In the genomic region with DNA sequence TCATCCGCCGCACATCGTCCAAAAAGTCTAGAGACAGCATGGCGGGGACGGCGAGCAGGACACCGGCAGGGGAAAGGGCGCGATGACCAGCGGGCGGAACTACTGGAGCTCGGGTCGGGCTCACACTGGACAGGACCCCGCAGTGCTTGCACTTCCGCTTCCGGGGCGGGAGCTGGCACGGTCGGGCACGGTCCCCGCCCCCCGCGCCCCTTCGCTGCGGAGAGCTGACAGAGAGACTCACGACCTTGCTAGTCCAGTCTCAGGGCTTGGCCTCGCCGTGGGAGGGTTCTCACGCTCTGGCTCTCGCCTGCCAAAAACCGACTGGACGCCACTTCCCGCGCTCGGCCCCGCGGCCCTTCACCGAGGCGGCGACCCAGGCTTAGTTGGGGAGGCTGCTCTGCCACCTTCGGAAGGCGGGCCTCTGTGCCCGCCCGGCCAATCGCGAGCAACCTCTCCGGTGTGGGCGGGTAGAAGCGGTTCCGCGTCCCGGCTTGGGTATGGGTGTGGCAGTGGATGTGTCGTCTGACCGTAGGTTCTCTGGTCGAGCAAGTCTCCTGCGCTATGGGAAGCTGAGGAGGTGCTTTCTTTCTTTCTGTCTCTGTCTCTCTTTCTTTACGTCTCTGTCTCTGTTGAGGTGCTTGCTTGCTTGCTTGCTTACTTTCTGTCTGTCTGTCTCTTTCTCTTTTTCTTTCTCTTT, we compare ENCODE assay signal across 8 cellular contexts. TPM values are rescaled to one million over a fixed set of nuclear protein-coding genes. Genes with fewer than 3 reads are reported as not detected.
DNase-seq lines count a peak whose midpoint lies in the region; ATAC-seq, FAIRE-seq and TF ChIP-seq lines count a peak whose summit lies in the region.

A gene (minus strand): TSS at position 104 of the 697 bp plus-strand sequence. CDS start 64 bp downstream, at position 40.

- H3K27ac ChIP-seq in adrenal gland: peak within 1 kb of the TSS; percentile 87 to 97 (median 90)
- peak within 1 kb of the TSS; percentile 89 to 98 (median 96) for H3K27ac ChIP-seq in heart right ventricle
- peak within 1 kb of the TSS; percentile 92 to 94 (median 92) for H3K27ac ChIP-seq in upper lobe of left lung

- peak; percentile 86 for ATAC-seq in HG02840 (IDR thresholded peaks at IDR 0.05; ENCODE audit: low FRiP score, unreplicated experiment)
- ATAC-seq in T-cell (replicated peaks in 1 of 4): peak; percentile 96 to 97 (median 96)
- peak; percentile 98 to 99 (median 98) for ATAC-seq in heart right ventricle
- peak; percentile 99 for ATAC-seq in upper lobe of left lung (ENCODE audit: low FRiP score in 2 of 2)

- TF ChIP-seq CTCF in adrenal gland (IDR thresholded peaks at IDR 0.05) (peak in 1 of 6 experiments; percentile 4), heart right ventricle (IDR thresholded peaks at IDR 0.05) (peak in 2 of 9 donors; percentile 6 to 8), upper lobe of left lung (IDR thresholded peaks at IDR 0.05) (peak in 4 of 6 experiments; percentile 9 to 48 (median 26))

- peaks cover 8 to 31% of the 10 kb centered on the region in 2 donors for H3K4me1 ChIP-seq in adrenal gland (replicated peaks in 1 of 2)
- peaks cover 5 to 52% (median 27%) of the 10 kb centered on the region in 9 donors for H3K4me1 ChIP-seq in heart right ventricle
- peaks cover 20 to 37% (median 26%) of the 10 kb centered on the region in 4 donors for H3K4me1 ChIP-seq in upper lobe of left lung

- 0 to 1% (median 0%) methylated on average over 14 to 57 of the region's 57 CpGs for WGBS in adrenal gland, 4 donors
- 0% methylated on average over 57 of the region's 57 CpGs for WGBS in heart right ventricle, 2 donors
- WGBS in upper lobe of left lung, 2 donors: 0 to 1% methylated on average over 18 to 41 of the region's 57 CpGs

- peak; percentile 99 for FAIRE-seq in GM12891 (lab: Jason Lieb, UNC)

- POLR2A ChIA-PET in T-cell (lab: Charles Lee): interaction anchor here (0.5 to 1.5 kb wide), 6 partner anchors 9 to 86 kb away, joined by 3 to 7 read pairs (median 5); no protein-coding TSS in a partner anchor

- CTCF ChIA-PET in T-cell (lab: Charles Lee): interaction anchor here in 1 of 2 donors (0.5 to 2.5 kb wide), 7 partner anchors 9 to 321 kb away, joined by 3 to 13 read pairs (median 3); no protein-coding TSS in a partner anchor

- H3K4me1 Mint-ChIP-seq in T-cell: peaks cover 47 to 63% (median 49%) of the 10 kb centered on the region in 3 donors

- intact Hi-C loops in adrenal gland (cut with DNase I): loop anchor here (10.0 kb wide), 2 partner anchors 61 to 219 kb away; a partner anchor contains a TSS
- intact Hi-C loops in heart right ventricle (cut with DNase I): loop anchor here in 8 of 10 donors (2.0 to 10.0 kb wide), 7 partner anchors 31 to 209 kb away; a partner anchor contains a TSS
- intact Hi-C loops in posterior cingulate gyrus (cut with DNase I): loop anchor here (5.0 kb wide), 1 partner anchor 59 kb away; a partner anchor contains a TSS

- peak in 1 of 4 donors; percentile 19 for TF ChIP-seq EP300 in upper lobe of left lung (IDR thresholded peaks at IDR 0.05)

- DNase-seq in GM12891 (ENCODE audit: insufficient read length, low spot score): peak; percentile 79
- peak; percentile 56 for DNase-seq in NCI-H1436 treated with DMSO at 0.1 percent for 48 hours (lab: John Stamatoyannopoulos, UW)
- peak; percentile 80 to 93 (median 88) for DNase-seq in T-cell
- peak; percentile 94 to 97 (median 96) for DNase-seq in adrenal gland
- DNase-seq in heart right ventricle: peak; percentile 94 to 95
- DNase-seq in posterior cingulate gyrus: peak; percentile 94 to 99 (median 96)
- peak; percentile 98 to 99 for DNase-seq in upper lobe of left lung

- peaks cover 6% of the 10 kb centered on the region for H3K36me3 Mint-ChIP-seq in T-cell

- H3K36me3 ChIP-seq in adrenal gland (replicated peaks in 1 of 2): no peaks in the 10 kb centered on the region
- peaks cover 0 to 15% (median 0%) of the 10 kb centered on the region in 9 donors for H3K36me3 ChIP-seq in heart right ventricle
- H3K36me3 ChIP-seq in upper lobe of left lung: peaks cover 0 to 2% (median under 1%) of the 10 kb centered on the region in 4 donors

- peak within 1 kb of the TSS; percentile 88 to 97 (median 89) for H3K4me3 Mint-ChIP-seq in T-cell

- H3K27me3 Mint-ChIP-seq in T-cell: no peaks in the 10 kb centered on the region

- peak; percentile 94 for TF ChIP-seq POLR2A in GM12891 (IDR thresholded peaks at IDR 0.05; ENCODE audit: low read depth, low read length)
- peak; percentile 72 to 93 for TF ChIP-seq POLR2A in adrenal gland (IDR thresholded peaks at IDR 0.05)
- peak in 3 of 4 donors; percentile 84 to 95 (median 91) for TF ChIP-seq POLR2A in upper lobe of left lung (IDR thresholded peaks at IDR 0.05)

- H3K27ac Mint-ChIP-seq in T-cell: peak within 1 kb of the TSS; percentile 97 to 98

- H3K9me3 ChIP-seq in adrenal gland (replicated peaks in 1 of 3) (no peaks in the 10 kb centered on the region), heart right ventricle (no peaks in the 10 kb centered on the region), upper lobe of left lung (no peaks in the 10 kb centered on the region)

- H3K9me3 Mint-ChIP-seq in T-cell: no peaks in the 10 kb centered on the region

- H3K27me3 ChIP-seq in adrenal gland (no peaks in the 10 kb centered on the region), heart right ventricle (no peaks in the 10 kb centered on the region), upper lobe of left lung (no peaks in the 10 kb centered on the region)

- H3K4me3 ChIP-seq in adrenal gland (peak within 1 kb of the TSS; percentile 49 to 82 (median 58)), heart right ventricle (peak within 1 kb of the TSS; percentile 68 to 97 (median 88)), upper lobe of left lung (peak within 1 kb of the TSS; percentile 78 to 99 (median 88))

TF ChIP-seq in GM12891, 5 proteins besides CTCF, POLR2A, EP300 and RAD21:
- 0 out of 2 replicates have a peak, but pooled peaks have one; percentile 15 for TF ChIP-seq POU2F2 (IDR thresholded peaks at IDR 0.05; ENCODE audit: low read depth, low read length)
- TF ChIP-seq SPI1 (IDR thresholded peaks at IDR 0.05; ENCODE audit: low read depth, low read length): peak; percentile 71
- TF ChIP-seq PAX5 (IDR thresholded peaks at IDR 0.05; ENCODE audit: insufficient read depth, low read length, severe bottlenecking): no peak
- TF ChIP-seq POLR2AphosphoS5 (IDR thresholded peaks at IDR 0.05; ENCODE audit: low read depth, low read length): peak; percentile 89
- TF ChIP-seq TAF1 (IDR thresholded peaks at IDR 0.05; ENCODE audit: low read depth, low read length): peak; percentile 80

RNA-seq across cellular contexts. Expression of the gene that starts here (rescaled TPM):
- polyA plus RNA-seq in GM12891 (2012; ENCODE audit: low read depth, missing spikeins): 123 TPM
- 10 to 100 TPM; 52.3 to 68.9 (median 66.5) TPM for total RNA-seq in T-cell
- total RNA-seq in adrenal gland: 100 to 1,000 TPM; 130 to 194 (median 165) TPM
- polyA plus RNA-seq in adrenal gland: 100 to 1,000 TPM; 156 to 240 (median 169) TPM
- total RNA-seq in heart right ventricle: 10 to 100 TPM; 65.9 to 93.8 (median 75.0) TPM
- polyA plus RNA-seq in heart right ventricle: 100 to 1,000 TPM in 1 of 2 donors, 10 to 100 TPM in 1; 77.7 to 123 TPM
- total RNA-seq in upper lobe of left lung: 100 to 1,000 TPM in 4 of 6 donors, 10 to 100 TPM in 2; 38.8 to 164 (median 116) TPM

Comparison
In these comparisons a context has a peak if more than half of its experiments do, and no peak if none do; other contexts are left out.
1. Peak in every context shown above with its lines: DNase-seq, ATAC-seq, H3K4me3 ChIP-seq and H3K27ac ChIP-seq.